In genomic region chr1:26417111-26417510, GRCh38 we compare ENCODE assay signal across 8 cellular contexts. TPM values are rescaled to one million over a fixed set of nuclear protein-coding genes. Genes with fewer than 3 reads are reported as not detected.
DNase-seq lines count a peak whose midpoint lies in the region; ATAC-seq, FAIRE-seq and TF ChIP-seq lines count a peak whose summit lies in the region.

No MANE protein-coding gene starts in this region.

- peak overlapping the region; percentile 16; the same call in 1 of the 2 replicates for H3K4me2 ChIP-seq in HCT116 (ENCODE audit: low read length)

- H3K9me3 ChIP-seq in HCT116 (ENCODE audit: control insufficient read depth in 1 of 2, insufficient read depth in 1 of 2, low read depth in 1 of 2, low read length in 2 of 2) (no peaks in the 10 kb centered on the region), kidney (ENCODE audit: control insufficient read depth in 1 of 2, low read length in 2 of 2) (no peaks in the 10 kb centered on the region)

- H4K20me1 ChIP-seq in HCT116 (ENCODE audit: insufficient read depth): no peaks in the 10 kb centered on the region

- H3K79me2 ChIP-seq in HCT116 (ENCODE audit: insufficient read depth, low read length): no peaks in the 10 kb centered on the region

- FAIRE-seq in kidney (lab: Jason Lieb, UNC): no peak

- intact Hi-C loops in HCT116 (cut with micrococcal nuclease) (loop anchor here (2.0 kb wide), 1 partner anchor 132 kb away; no protein-coding TSS in a partner anchor), kidney (cut with DNase I) (no loop called here)

- RAD21 ChIA-PET in HCT116 (lab: Charles Lee; ENCODE audit: low non-redundant PET in 1 of 2, low total read pairs in 2 of 2, uncharacterized antibody in 2 of 2, unreplicated experiment in 2 of 2): interaction anchor here (0.6 to 1.4 kb wide), 9 partner anchors 24 to 287 kb away, joined by 3 to 4 read pairs (median 3); partner anchors contain the start of gene SH3BGRL3 (in 1 of the 2)

- no peak overlapping the region for H2AFZ ChIP-seq in HCT116 (ENCODE audit: low read depth, low read length, poor library complexity, severe bottlenecking)

- no peaks in the 10 kb centered on the region for H3K9me2 ChIP-seq in HCT116 (ENCODE audit: insufficient read depth)

- DNase-seq in C1 segment of cervical spinal cord (lab: John Stamatoyannopoulos, UW): peak in 9 of 14 donors; percentile 1 to 38 (median 13)
- peak; percentile 80 for DNase-seq in HCT116 (ENCODE audit: low read depth, low spot score)
- peak; percentile 61 to 80 for DNase-seq in NCI-H446 (lab: John Stamatoyannopoulos, UW)
- peak; percentile 73 to 75 for DNase-seq in cardiac fibroblast (ENCODE audit: low read depth in 2 of 2)
- peak; percentile 82 for DNase-seq in kidney
- peak; percentile 86 for DNase-seq in stimulated activated CD4-positive, alpha-beta T cell treated with anti-CD3 and anti-CD28 coated beads, Interleukin-1b, Interleukin-23, amount 100 ng/mL, for 48 hours

- TF ChIP-seq CTCF in HCT116 (IDR thresholded peaks at IDR 0.05 in 2 of 3, conservative IDR thresholded peaks at IDR 0.05 in 1 of 3; ENCODE audit: borderline replicate concordance in 1 of 3, insufficient read depth in 1 of 3, low read depth in 2 of 3, low read length in 2 of 3) (peak; percentile 76 to 95 (median 89)), cardiac fibroblast (IDR thresholded peaks at IDR 0.05; ENCODE audit: low read depth, low read length) (peak; percentile 98), kidney (IDR thresholded peaks at IDR 0.05; ENCODE audit: borderline replicate concordance, extremely low read depth, insufficient read depth) (peak; percentile 74)

- no peak overlapping the region for H3K4me3 ChIP-seq in HCT116 (replicated peaks in 1 of 2; ENCODE audit: low read depth in 1 of 2, low read length in 2 of 2)
- H3K4me3 ChIP-seq in cardiac fibroblast (replicated peaks in 1 of 2; ENCODE audit: low read depth in 2 of 2, low read length in 2 of 2): no peak overlapping the region
- H3K4me3 ChIP-seq in kidney (ENCODE audit: low read length in 2 of 2): no peak overlapping the region

- BruUV-seq in HCT116 (replicated peaks; lab: Mats Ljungman, UMichigan): no TSS peak

- H3K4me1 ChIP-seq in HCT116 (ENCODE audit: control insufficient read depth in 1 of 2, insufficient read depth in 2 of 2, low read length in 2 of 2) (peaks cover 0 to 19% of the 10 kb centered on the region in 2 experiments; a peak in 2 of 4 replicates), kidney (ENCODE audit: control insufficient read depth in 1 of 2, insufficient read depth in 1 of 2, low read depth in 1 of 2, low read length in 2 of 2) (no peaks in the 10 kb centered on the region)

- POLR2A ChIA-PET in HCT116 (lab: Charles Lee): interaction anchor here (0.5 to 0.9 kb wide), 3 partner anchors 15 to 1775 kb away, joined by 3 to 5 read pairs (median 3); partner anchors contain the start of gene DHDDS

- H3K27ac ChIP-seq in HCT116 (ENCODE audit: low read depth, low read length) (no peak overlapping the region), kidney (ENCODE audit: low read depth in 2 of 2, low read length in 2 of 2) (no peak overlapping the region)

- CTCF ChIA-PET in HCT116 (lab: Charles Lee): interaction anchor here (0.6 to 2.4 kb wide), 33 partner anchors 9 to 522 kb away, joined by 3 to 50 read pairs (median 6); partner anchors contain the start of genes CEP85, DHDDS, SH3BGRL3 and ZNF593

- ATAC-seq in HCT116 (peak; percentile 100), GM21367 (IDR thresholded peaks at IDR 0.05; ENCODE audit: unreplicated experiment) (no peak)
- peak; percentile 99 to 100 for ATAC-seq in activated CD4-positive, CD25-positive, alpha-beta regulatory T cell treated with anti-CD3 and anti-CD28 coated beads, Interleukin-2, amount 50 U/mL, for 24 hours

- H3K27me3 ChIP-seq in HCT116 (ENCODE audit: insufficient read depth, low read length): no peaks in the 10 kb centered on the region; the same call in 1 of the 2 replicates

- H3K9ac ChIP-seq in HCT116 (ENCODE audit: low read length) (no peak overlapping the region), kidney (ENCODE audit: low read length in 2 of 2) (no peak overlapping the region)

- TF ChIP-seq POLR2A in HCT116 (IDR thresholded peaks at IDR 0.05; ENCODE audit: borderline replicate concordance, extremely low read depth, insufficient read depth, insufficient read length): no peak

- no peaks in the 10 kb centered on the region for H3K36me3 ChIP-seq in HCT116 (ENCODE audit: control insufficient read depth in 1 of 2, insufficient read depth in 2 of 2, low read length in 2 of 2)
- no peaks in the 10 kb centered on the region for H3K36me3 ChIP-seq in kidney (ENCODE audit: control insufficient read depth in 1 of 2, insufficient read depth in 2 of 2, low read length in 2 of 2)

- TF ChIP-seq RAD21 in HCT116 (IDR thresholded peaks at IDR 0.05; ENCODE audit: low read depth): peak; percentile 84

TF ChIP-seq in HCT116, 20 proteins besides CTCF, POLR2A, EP300 and RAD21 (continues in another document):
- no peak for TF ChIP-seq YY1 (IDR thresholded peaks at IDR 0.05; ENCODE audit: extremely low read depth, insufficient replicate concordance, low read depth, low read length)
- TF ChIP-seq SIN3A (IDR thresholded peaks at IDR 0.05; ENCODE audit: low read depth): no peak
- no peak for TF ChIP-seq ELF1 (IDR thresholded peaks at IDR 0.05; ENCODE audit: borderline replicate concordance, low read depth)
- TF ChIP-seq POLR2AphosphoS5 (IDR thresholded peaks at IDR 0.05; ENCODE audit: low read depth, low read length): no peak
- TF ChIP-seq TCF7L2 (IDR thresholded peaks at IDR 0.05; ENCODE audit: borderline replicate concordance, extremely low read depth, insufficient read depth, insufficient read length): no peak
- no peak for TF ChIP-seq SRF (IDR thresholded peaks at IDR 0.05; ENCODE audit: low read depth)
- no peak for TF ChIP-seq CEBPB (IDR thresholded peaks at IDR 0.05; ENCODE audit: low read depth)
- no peak for TF ChIP-seq ATF3 (IDR thresholded peaks at IDR 0.05)
- no peak for TF ChIP-seq ZNF274 (IDR thresholded peaks at IDR 0.05; ENCODE audit: low read depth, low read length)
- TF ChIP-seq FOSL1 (IDR thresholded peaks at IDR 0.05; ENCODE audit: low read depth): no peak
- no peak for TF ChIP-seq CBX3 (IDR thresholded peaks at IDR 0.05; ENCODE audit: low read depth)
- TF ChIP-seq JUND (IDR thresholded peaks at IDR 0.05): no peak
- no peak for TF ChIP-seq EZH2phosphoT487 (IDR thresholded peaks at IDR 0.05; ENCODE audit: borderline replicate concordance)
- TF ChIP-seq, protein P1, sequence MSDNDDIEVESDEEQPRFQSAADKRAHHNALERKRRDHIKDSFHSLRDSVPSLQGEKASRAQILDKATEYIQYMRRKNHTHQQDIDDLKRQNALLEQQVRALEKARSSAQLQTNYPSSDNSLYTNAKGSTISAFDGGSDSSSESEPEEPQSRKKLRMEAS (IDR thresholded peaks at IDR 0.05): no peak
- no peak for TF ChIP-seq REST (IDR thresholded peaks at IDR 0.05; ENCODE audit: low read depth)

RNA-seq across cellular contexts. Expression of gene LIN28A, which starts 6.5 kb away (rescaled TPM):
- total RNA-seq in HCT116 (2021; ENCODE audit: unreplicated experiment) (1.4 TPM), kidney (not detected)
- 0.21 and 0.33 TPM in 2 replicates for polyA plus RNA-seq in HCT116 (2012)
- polyA plus RNA-seq in kidney (ENCODE audit: insufficient read depth, low read depth, low replicate concordance): not detected

RNA-seq across cellular contexts. Expression of gene DHDDS, which starts 15.0 kb away (rescaled TPM):
- total RNA-seq in HCT116 (2021; ENCODE audit: unreplicated experiment) (46.0 TPM), kidney (53.4 TPM)
- polyA plus RNA-seq in HCT116 (2012): 25.5 and 29.2 TPM in 2 replicates
- polyA plus RNA-seq in kidney (ENCODE audit: insufficient read depth, low read depth, low replicate concordance): 41.8 TPM

RNA-seq across cellular contexts. Expression of gene ZNF683, which starts 44.6 kb away (rescaled TPM):
- not detected for total RNA-seq in HCT116 (2021; ENCODE audit: unreplicated experiment)
- polyA plus RNA-seq in HCT116 (2012): not detected in 2 replicates
- total RNA-seq in kidney: 0.25 TPM
- polyA plus RNA-seq in kidney (ENCODE audit: insufficient read depth, low read depth, low replicate concordance): not detected

RNA-seq across cellular contexts. Expression of gene HMGN2, which starts 55.1 kb away (rescaled TPM):
- total RNA-seq in HCT116 (2021; ENCODE audit: unreplicated experiment) (483 TPM), kidney (362 TPM)
- polyA plus RNA-seq in HCT116 (2012): 363 and 549 TPM in 2 replicates
- polyA plus RNA-seq in kidney (ENCODE audit: insufficient read depth, low read depth, low replicate concordance): 413 TPM

Comparison
In these comparisons a context has a peak if more than half of its experiments do, and no peak if none do; other contexts are left out.
1. DNase-seq: peak in every context shown above with its lines; median percentile 86 in stimulated activated CD4-positive, alpha-beta T cell treated with anti-CD3 and anti-CD28 coated beads, Interleukin-1b, Interleukin-23, amount 100 ng/mL, for 48 hours; 82 in kidney; 80 in HCT116; 74 in cardiac fibroblast; 70 in NCI-H446; 13 in C1 segment of cervical spinal cord.